ENCODE assay signal across 1 cellular context in the genomic region with DNA sequence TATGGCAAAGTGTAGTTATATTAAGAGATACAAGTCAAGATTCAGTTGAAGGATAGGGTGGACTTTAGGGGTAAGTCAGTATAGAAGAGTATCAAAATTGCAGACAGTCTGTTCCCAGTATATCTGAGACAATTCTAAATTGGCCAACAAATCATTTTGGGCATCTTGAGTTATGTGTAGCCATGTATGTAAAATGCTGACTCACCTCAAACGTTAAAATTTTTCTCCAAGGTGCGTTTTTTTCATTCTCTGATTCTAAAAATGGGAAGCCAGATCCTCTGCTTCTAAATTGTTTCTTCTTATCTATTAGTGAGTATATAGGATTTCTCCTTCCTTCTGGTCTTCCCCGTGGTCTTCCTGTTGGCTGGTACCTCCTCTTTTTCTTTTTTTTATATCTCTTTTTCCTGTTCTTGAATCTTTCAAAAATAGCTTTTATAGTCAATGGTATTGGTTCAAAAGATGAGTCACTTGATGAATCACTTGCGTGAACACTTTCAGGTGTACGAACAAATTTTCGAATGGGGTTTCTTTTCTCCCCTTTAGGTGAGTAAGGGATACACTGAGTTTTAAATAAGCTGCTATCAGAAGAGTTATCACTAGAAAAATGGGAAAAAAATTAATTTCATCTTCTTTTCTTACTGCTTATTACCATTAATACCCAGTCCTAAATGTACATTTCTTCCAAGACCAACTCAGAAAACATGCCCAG.
TF ChIP-seq lines count a peak whose summit lies in the region.

No MANE protein-coding gene starts in this region.

TF ChIP-seq in IMR-90, 13 proteins besides CTCF, POLR2A, EP300 and RAD21:
- TF ChIP-seq MAZ (IDR thresholded peaks at IDR 0.05; ENCODE audit: borderline replicate concordance, low read depth, low read length) (no peak), RFX5 (IDR thresholded peaks at IDR 0.05; ENCODE audit: low read depth, low read length) (no peak), MAFK (IDR thresholded peaks at IDR 0.05; ENCODE audit: low read depth, low read length) (peak; percentile 91), CHD1 (IDR thresholded peaks at IDR 0.05; ENCODE audit: low read depth, low read length) (no peak), SMC3 (IDR thresholded peaks at IDR 0.05; ENCODE audit: low read depth, low read length) (no peak), CEBPB (IDR thresholded peaks at IDR 0.05; ENCODE audit: low read depth, low read length) (no peak), RCOR1 (IDR thresholded peaks at IDR 0.05; ENCODE audit: insufficient replicate concordance, low read length) (no peak), MXI1 (IDR thresholded peaks at IDR 0.05; ENCODE audit: borderline replicate concordance, low read depth, low read length) (no peak), BHLHE40 (IDR thresholded peaks at IDR 0.05; ENCODE audit: low read depth, low read length) (no peak), NFE2L2 (IDR thresholded peaks at IDR 0.05; ENCODE audit: low read depth, low read length) (peak; percentile 72), FOS (IDR thresholded peaks at IDR 0.05; ENCODE audit: low read depth, low read length) (0 out of 2 replicates have a peak, but pooled peaks have one; percentile 29)
- TF ChIP-seq, protein P1, sequence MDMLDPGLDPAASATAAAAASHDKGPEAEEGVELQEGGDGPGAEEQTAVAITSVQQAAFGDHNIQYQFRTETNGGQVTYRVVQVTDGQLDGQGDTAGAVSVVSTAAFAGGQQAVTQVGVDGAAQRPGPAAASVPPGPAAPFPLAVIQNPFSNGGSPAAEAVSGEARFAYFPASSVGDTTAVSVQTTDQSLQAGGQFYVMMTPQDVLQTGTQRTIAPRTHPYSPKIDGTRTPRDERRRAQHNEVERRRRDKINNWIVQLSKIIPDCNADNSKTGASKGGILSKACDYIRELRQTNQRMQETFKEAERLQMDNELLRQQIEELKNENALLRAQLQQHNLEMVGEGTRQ (IDR thresholded peaks at IDR 0.05; ENCODE audit: low read depth, low read length) = no peak
- TF ChIP-seq, protein P2, sequence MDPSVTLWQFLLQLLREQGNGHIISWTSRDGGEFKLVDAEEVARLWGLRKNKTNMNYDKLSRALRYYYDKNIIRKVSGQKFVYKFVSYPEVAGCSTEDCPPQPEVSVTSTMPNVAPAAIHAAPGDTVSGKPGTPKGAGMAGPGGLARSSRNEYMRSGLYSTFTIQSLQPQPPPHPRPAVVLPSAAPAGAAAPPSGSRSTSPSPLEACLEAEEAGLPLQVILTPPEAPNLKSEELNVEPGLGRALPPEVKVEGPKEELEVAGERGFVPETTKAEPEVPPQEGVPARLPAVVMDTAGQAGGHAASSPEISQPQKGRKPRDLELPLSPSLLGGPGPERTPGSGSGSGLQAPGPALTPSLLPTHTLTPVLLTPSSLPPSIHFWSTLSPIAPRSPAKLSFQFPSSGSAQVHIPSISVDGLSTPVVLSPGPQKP (IDR thresholded peaks at IDR 0.05; ENCODE audit: borderline replicate concordance, low read depth, low read length) = no peak
